Comparison of ENCODE assay signal across 8 cellular contexts in the genomic region with DNA sequence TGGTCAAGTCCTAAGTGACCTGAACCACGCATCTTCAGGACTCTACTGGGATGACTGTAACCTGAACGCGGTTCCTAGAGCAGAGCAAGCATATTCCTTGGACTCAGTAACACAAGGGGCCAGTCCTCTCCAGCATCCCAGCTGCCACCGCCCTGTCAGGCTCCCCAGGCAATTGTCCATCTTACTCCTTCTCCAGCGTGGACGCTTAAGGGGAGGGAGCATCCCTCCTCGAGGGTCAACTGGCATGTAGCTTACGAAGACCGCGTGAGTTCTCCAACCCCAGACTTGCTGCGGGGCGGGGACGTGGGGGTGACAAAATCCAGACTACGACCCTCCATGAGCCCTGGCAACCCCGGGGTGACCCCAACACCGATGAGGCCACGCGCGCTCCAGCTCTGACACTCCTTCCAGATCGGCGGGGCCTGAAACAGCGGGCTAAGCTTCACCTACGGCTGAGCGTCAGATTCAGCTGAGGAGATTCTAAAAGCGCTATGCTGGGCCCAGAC. TPM values are rescaled to one million over a fixed set of nuclear protein-coding genes. Genes with fewer than 3 reads are reported as not detected.
DNase-seq lines count a peak whose midpoint lies in the region; ATAC-seq and TF ChIP-seq lines count a peak whose summit lies in the region.

No MANE protein-coding gene starts in this region.

- H3K4me1 Mint-ChIP-seq in endodermal cell, result peaks cover 12% of the 10 kb centered on the region

- H3K36me3 ChIP-seq in endodermal cell (ENCODE audit: control insufficient read depth, insufficient read depth, low read length) (no peaks in the 10 kb centered on the region), muscle layer of colon (ENCODE audit: insufficient read depth, low read length) (no peaks in the 10 kb centered on the region)

- no peak for TF ChIP-seq CTCF in endodermal cell (conservative IDR thresholded peaks at IDR 0.05)

- H3K36me3 Mint-ChIP-seq in endodermal cell (ENCODE audit: low read depth), result peaks cover 9% of the 10 kb centered on the region

- peak overlapping the region; percentile 94 for H3K27ac ChIP-seq in endodermal cell (ENCODE audit: low read depth, low read length)
- H3K27ac ChIP-seq in muscle layer of colon (ENCODE audit: low read depth, low read length), result peak overlapping the region; percentile 86

- H3K4me1 ChIP-seq in endodermal cell (ENCODE audit: control insufficient read depth, insufficient read depth, low read length) (no peaks in the 10 kb centered on the region), muscle layer of colon (ENCODE audit: insufficient read depth, low read length) (peaks cover 6% of the 10 kb centered on the region)

- H3K27me3 ChIP-seq in endodermal cell (ENCODE audit: control insufficient read depth, insufficient read depth, low read length, poor library complexity, severe bottlenecking) (no peaks in the 10 kb centered on the region), muscle layer of colon (ENCODE audit: control insufficient read depth in 1 of 2, insufficient read depth in 2 of 2, low read length in 2 of 2) (no peaks in the 10 kb centered on the region)

- H3K9me3 ChIP-seq in endodermal cell (ENCODE audit: control insufficient read depth, low read length) (no peaks in the 10 kb centered on the region), muscle layer of colon (ENCODE audit: low read length) (no peaks in the 10 kb centered on the region)

- no peaks in the 10 kb centered on the region for H3K9me3 Mint-ChIP-seq in endodermal cell

- H3K4me3 Mint-ChIP-seq in endodermal cell, result peak overlapping the region; percentile 91

- 4 to 12% methylated on average over 8 to 25 of the region's 25 CpGs for WGBS in endodermal cell (ENCODE audit: insufficient coverage in 1 of 2, insufficient read length in 1 of 2), 2 experiments

- H3K27ac Mint-ChIP-seq in endodermal cell, result peak overlapping the region; percentile 98

- H3K9ac ChIP-seq in endodermal cell (ENCODE audit: extremely low read depth, low read length, poor library complexity, severe bottlenecking), result peak overlapping the region; percentile 94
- peak overlapping the region; percentile 60 for H3K9ac ChIP-seq in muscle layer of colon (ENCODE audit: low read length)

- ATAC-seq in HG03280 (IDR thresholded peaks at IDR 0.05; ENCODE audit: unreplicated experiment), result peak; percentile 2

- peak; percentile 7 for DNase-seq in activated T-cell treated with anti-CD3 and anti-CD28 coated beads for 48 hours (ENCODE audit: low read depth)
- no peak for DNase-seq in activated T-cell treated with anti-CD3 and anti-CD28 coated beads, Interleukin-2, amount 50 U/mL, for 48 hours
- DNase-seq in SHP77 treated with DMSO at 0.1 percent for 48 hours (lab: John Stamatoyannopoulos, UW), result peak; percentile 13
- DNase-seq in endodermal cell, result no peak
- DNase-seq in inferior parietal cortex (ENCODE audit: extremely low spot score), result no peak
- DNase-seq in SIG-M5 treated with dmso at 0.1 percent for 504 hours (lab: John Stamatoyannopoulos, UW; ENCODE audit: unreplicated experiment), result no peak

- no peaks in the 10 kb centered on the region for H3K27me3 Mint-ChIP-seq in endodermal cell (ENCODE audit: insufficient read depth)

- peak overlapping the region; percentile 85 for H3K4me3 ChIP-seq in endodermal cell (ENCODE audit: low read length)
- H3K4me3 ChIP-seq in muscle layer of colon (ENCODE audit: low read depth in 1 of 2, low read length in 2 of 2), result peak overlapping the region; percentile 65 to 92

RNA-seq across cellular contexts. Expression of a gene that starts 0.9 kb away (rescaled TPM):
- total RNA-seq in endodermal cell, result 100 to 1,000 TPM; 103 to 116 TPM
- polyA plus RNA-seq in endodermal cell (2013, experiment 1 of 2), result 74.8 TPM
- polyA plus RNA-seq in endodermal cell (2013, experiment 2 of 2), result 58.4 TPM

Comparison
In these comparisons a context has a peak if more than half of its experiments do, and no peak if none do; other contexts are left out.
1. DNase-seq: peak in activated T-cell treated with anti-CD3 and anti-CD28 coated beads for 48 hours (single experiment) and SHP77 treated with DMSO at 0.1 percent for 48 hours (single experiment); none in activated T-cell treated with anti-CD3 and anti-CD28 coated beads, Interleukin-2, amount 50 U/mL, for 48 hours (0 of 2), endodermal cell (single experiment), inferior parietal cortex (single experiment) and SIG-M5 treated with dmso at 0.1 percent for 504 hours (single experiment).